ENCODE assay signal across 23 cellular contexts in the genomic region with DNA sequence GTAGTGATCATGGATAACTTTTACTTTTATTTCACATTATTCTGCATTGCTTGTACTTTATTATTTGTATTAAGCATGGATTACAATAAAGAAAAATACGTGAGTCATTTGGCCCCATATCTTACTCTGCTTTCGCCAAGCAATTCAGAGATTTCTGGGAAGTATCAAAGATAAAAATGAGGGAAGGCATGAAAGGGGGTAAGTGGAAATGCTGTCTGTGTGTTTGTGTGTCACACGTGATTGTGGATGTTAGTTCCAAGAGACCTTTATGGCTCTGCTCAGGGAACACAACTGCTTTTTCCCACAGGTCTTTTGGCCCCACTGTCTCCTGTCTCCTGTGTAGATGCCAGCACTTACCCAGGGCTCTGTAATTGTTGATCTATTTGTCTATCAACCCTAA.
"Had no signal": no experiment of that assay in that cellular context is flagged by ENCODE, and none has a peak within 500 bp of the region (broad histone marks: within the 10 kb centered on the region; RNA-seq: fewer than 3 reads in every experiment).

No MANE protein-coding gene starts in this region.

- H3K4me1 ChIP-seq: prostate gland had no signal

- H3K4me3 ChIP-seq: coronary artery, heart right ventricle, left lung, lung, prostate gland, stomach, thyroid gland, upper lobe of right lung had no signal

- H3K9me3 ChIP-seq: heart right ventricle, left lung, prostate gland, stomach, thyroid gland, upper lobe of right lung had no signal

- DNase-seq: central memory CD4-positive, alpha-beta T cell; effector CD4-positive, alpha-beta T cell; endodermal cell; erythroblast; foreskin melanocyte; heart right ventricle; hypothalamus; left lung; mesenchymal stem cell; midbrain; occipital lobe; retina; small intestine; stimulated activated CD4-positive, alpha-beta T cell treated with anti-CD3 and anti-CD28 coated beads, Interleukin-12 subunit alpha, Interleukin-12 subunit beta, amount 100 ng/mL, for 4 hours; stimulated activated naive CD4-positive, alpha-beta T cell; stomach; thyroid gland; upper lobe of right lung had no signal

- ATAC-seq: heart right ventricle; left lung; natural killer cell treated with Interleukin-12 subunit alpha and Interleukin-12 subunit beta and Interleukin-15 and Interleukin-18, amount 100 ng/mL, for 72 hours; upper lobe of right lung had no signal

- H3K36me3 ChIP-seq: left lung, prostate gland, stomach, thyroid gland, upper lobe of right lung had no signal

- H3K27me3 ChIP-seq: heart right ventricle, left lung, stomach, thyroid gland, upper lobe of right lung had no signal

- H3K9ac ChIP-seq: parathyroid adenoma had no signal

- H3K27ac ChIP-seq: left lung, parathyroid adenoma, upper lobe of right lung had no signal
